In the genomic region with DNA sequence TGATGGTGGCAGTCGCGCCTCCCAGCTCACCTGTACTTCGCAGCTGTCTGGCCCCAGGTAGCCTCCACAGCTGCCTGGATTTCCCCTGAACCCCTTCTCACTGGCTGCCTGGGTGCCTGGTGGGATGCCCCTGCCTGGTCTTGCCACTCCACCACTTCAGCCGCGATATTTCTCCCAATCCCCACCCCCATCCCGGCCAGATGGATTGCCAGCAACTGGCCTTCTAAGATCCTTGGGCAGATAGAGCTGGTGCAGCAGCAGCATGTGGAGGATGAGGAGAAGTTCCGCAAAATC, we compare ENCODE assay signal across 21 cellular contexts.
"Had no signal": no experiment of that assay in that cellular context is flagged by ENCODE, and none has a peak within 500 bp of the region (broad histone marks: within the 10 kb centered on the region; RNA-seq: fewer than 3 reads in every experiment).

No MANE protein-coding gene starts in this region.

- H3K27me3 ChIP-seq: esophagus squamous epithelium, neural progenitor cell, ovary, sigmoid colon, transverse colon, upper lobe of right lung, uterus had no signal

- H3K9me3 ChIP-seq: esophagus squamous epithelium, ovary, sigmoid colon, transverse colon, upper lobe of right lung, uterus had no signal

- H3K4me3 ChIP-seq: coronary artery, esophagus squamous epithelium, neural progenitor cell, ovary, sigmoid colon, transverse colon, upper lobe of right lung, uterus had no signal

- H3K27ac ChIP-seq: coronary artery, esophagus squamous epithelium, neural progenitor cell, ovary, sigmoid colon, transverse colon, upper lobe of right lung, uterus had no signal

- H3K36me3 ChIP-seq: neural progenitor cell, ovary, transverse colon, uterus had no signal

- H3K9ac ChIP-seq: neural progenitor cell had no signal

- H3K4me1 ChIP-seq: neural progenitor cell, transverse colon, upper lobe of right lung, uterus had no signal

- DNase-seq: dermis blood vessel endothelial cell; effector memory CD4-positive, alpha-beta T cell; erythroblast; esophagus squamous epithelium; foreskin melanocyte; glutamatergic neuron; mammary epithelial cell; mesendoderm; midbrain; naive thymus-derived CD4-positive, alpha-beta T cell; nucleus accumbens; ovary; sigmoid colon; stimulated activated CD4-positive, alpha-beta T cell treated with anti-CD3 and anti-CD28 coated beads, Interleukin-4, amount 100 ng/mL, for 4 hours; transverse colon; upper lobe of right lung; uterus had no signal

- H3K4me2 ChIP-seq: neural progenitor cell had no signal

- FAIRE-seq: keratinocyte had no signal

- ATAC-seq: left lobe of liver; naive thymus-derived CD4-positive, alpha-beta T cell; upper lobe of right lung had no signal
